Comparison of ENCODE assay signal across 8 cellular contexts in genomic region chr4:143184503-143185252, GRCh38. TPM values are rescaled to one million over a fixed set of nuclear protein-coding genes. Genes with fewer than 3 reads are reported as not detected.
A peak's percentile ranks its signal among the peaks of the same experiment; 100 is the strongest.
DNase-seq lines count a peak whose midpoint lies in the region; ATAC-seq and TF ChIP-seq lines count a peak whose summit lies in the region.

USP38 (plus strand) TSS chr4:143184917; CDS start chr4:143185451, 534 bp downstream.

- peak within 1 kb of the TSS; percentile 97 for H2AFZ ChIP-seq in GM23248

- ATAC-seq in activated T-helper 17 cell treated with anti-CD3 and anti-CD28 coated beads, Interleukin-2, amount 50 U/mL, for 72 hours (replicated peaks), result peak; percentile 93
- peak; percentile 84 to 95 (median 88) for ATAC-seq in natural killer cell

- H3K79me2 ChIP-seq in GM23248 (ENCODE audit: insufficient read depth), result peaks cover 62% of the 10 kb centered on the region

- no peak for TF ChIP-seq CTCF in fibroblast of mammary gland (conservative IDR thresholded peaks at IDR 0.05; ENCODE audit: control insufficient read depth, insufficient read depth, low read depth, low read length)
- no peak for TF ChIP-seq CTCF in natural killer cell (IDR thresholded peaks at IDR 0.05)

- H3K4me3 Mint-ChIP-seq in activated T-helper 17 cell treated with anti-CD3 and anti-CD28 coated beads, Interleukin-2, amount 50 U/mL, for 72 hours, result peak within 1 kb of the TSS; percentile 99
- H3K4me3 Mint-ChIP-seq in natural killer cell, result peak within 1 kb of the TSS; percentile 99

- peak within 1 kb of the TSS; percentile 96 for H3K4me2 ChIP-seq in GM23248 (ENCODE audit: unreplicated experiment)

- H3K36me3 ChIP-seq in GM23248 (ENCODE audit: low read depth), result 0 out of 2 replicates have a peak, but pooled peaks cover under 1% of the 10 kb centered on the region

- 0 to 1% methylated on average over 58 to 68 of the region's 71 CpGs for WGBS in GM23248 (ENCODE audit: low coverage in 1 of 2, low lambda C conversion rate in 2 of 2, missing lambda C conversion rate in 2 of 2), 2 experiments

- H3F3A ChIP-seq in GM23248 (ENCODE audit: insufficient read depth), result peaks cover 24% of the 10 kb centered on the region

- no peaks in the 10 kb centered on the region for H3K27me3 ChIP-seq in GM23248 (replicated peaks; ENCODE audit: insufficient read depth)

- H3K9me3 Mint-ChIP-seq in activated T-helper 17 cell treated with anti-CD3 and anti-CD28 coated beads, Interleukin-2, amount 50 U/mL, for 72 hours, result no peaks in the 10 kb centered on the region
- no peaks in the 10 kb centered on the region for H3K9me3 Mint-ChIP-seq in natural killer cell

- peaks cover 31% of the 10 kb centered on the region for H3K4me1 Mint-ChIP-seq in activated T-helper 17 cell treated with anti-CD3 and anti-CD28 coated beads, Interleukin-2, amount 50 U/mL, for 72 hours
- H3K4me1 Mint-ChIP-seq in natural killer cell, result peaks cover 54 to 55% of the 10 kb centered on the region in 2 donors

- H3K9me3 ChIP-seq in GM23248 (ENCODE audit: low read depth), result no peaks in the 10 kb centered on the region

- peak; percentile 86 for DNase-seq in Daoy (ENCODE audit: low read depth)
- peak; percentile 97 for DNase-seq in GM23248
- DNase-seq in Kasumi-1 (lab: John Stamatoyannopoulos, UW), result peak; percentile 94 to 96
- peak; percentile 87 for DNase-seq in RPMI8226
- peak; percentile 94 for DNase-seq in fibroblast of mammary gland (ENCODE audit: low read depth)
- DNase-seq in natural killer cell, result peak; percentile 76
- DNase-seq in stimulated activated naive CD4-positive, alpha-beta T cell treated with Interleukin-2 at 50 U/mL for 16 hours (lab: John Stamatoyannopoulos, UW), result peak; percentile 95

- intact Hi-C loops in natural killer cell (cut with micrococcal nuclease), result loop anchor here (1.0 to 10.0 kb wide), 3 partner anchors 329 to 1960 kb away; partner anchors contain the start of genes ABCE1, ANAPC10, SMARCA5 and ZNF330

- peak within 1 kb of the TSS; percentile 96 for H3K27ac ChIP-seq in GM23248

- H3K4me3 ChIP-seq in GM23248 (peak within 1 kb of the TSS; percentile 87), fibroblast of mammary gland (ENCODE audit: control insufficient read depth, low read depth, low read length) (peak within 1 kb of the TSS; percentile 77)

- peak within 1 kb of the TSS; percentile 97 for H3K9ac ChIP-seq in GM23248

- peak within 1 kb of the TSS; percentile 100 for H3K27ac Mint-ChIP-seq in activated T-helper 17 cell treated with anti-CD3 and anti-CD28 coated beads, Interleukin-2, amount 50 U/mL, for 72 hours
- peak within 1 kb of the TSS; percentile 96 to 99 for H3K27ac Mint-ChIP-seq in natural killer cell

- no peaks in the 10 kb centered on the region for H3K9me2 ChIP-seq in GM23248 (ENCODE audit: insufficient read depth)

- H4K20me1 ChIP-seq in GM23248 (ENCODE audit: insufficient read depth), result no peaks in the 10 kb centered on the region; the same call in 1 of the 2 replicates

- peaks cover 46% of the 10 kb centered on the region for H3K36me3 Mint-ChIP-seq in activated T-helper 17 cell treated with anti-CD3 and anti-CD28 coated beads, Interleukin-2, amount 50 U/mL, for 72 hours (ENCODE audit: low read depth)
- H3K36me3 Mint-ChIP-seq in natural killer cell, result no peaks in the 10 kb centered on the region

- peaks cover 41% of the 10 kb centered on the region for H3K4me1 ChIP-seq in GM23248 (ENCODE audit: insufficient read depth)

- in situ Hi-C loops in GM23248 (cut with MboI), result no loop called here

- H3K27me3 Mint-ChIP-seq in activated T-helper 17 cell treated with anti-CD3 and anti-CD28 coated beads, Interleukin-2, amount 50 U/mL, for 72 hours, result no peaks in the 10 kb centered on the region
- no peaks in the 10 kb centered on the region for H3K27me3 Mint-ChIP-seq in natural killer cell (ENCODE audit: low read depth in 2 of 2)

RNA-seq across cellular contexts. Expression of gene USP38, which starts in this region (rescaled TPM):
- total RNA-seq in Daoy (2014; rRNA removed; shearing (Covaris generic)), result 8.0 and 8.1 TPM in 2 replicates
- total RNA-seq in GM23248 (2014; rRNA removed; shearing (Covaris generic)), result 19.3 and 20.1 TPM in 2 replicates
- polyA plus RNA-seq in GM23248 (2016; fragmentation: Nextera tagmentation; extraction: Ambion mirVana), result 9.6 TPM in 2 replicates
- 10 to 100 TPM; 15.1 to 22.2 TPM for total RNA-seq in activated T-helper 17 cell treated with anti-CD3 and anti-CD28 coated beads, Interleukin-2, amount 50 U/mL, for 72 hours
- 10 to 100 TPM; 35.6 to 39.5 (median 36.7) TPM for total RNA-seq in natural killer cell

Comparison
In these comparisons a context has a peak if more than half of its experiments do, and no peak if none do; other contexts are left out.
1. Peak in every context shown above with its lines: DNase-seq, ATAC-seq, H3K4me3 ChIP-seq and H3K27ac ChIP-seq.